Comparison of ENCODE assay signal across 13 cellular contexts in the genomic region with DNA sequence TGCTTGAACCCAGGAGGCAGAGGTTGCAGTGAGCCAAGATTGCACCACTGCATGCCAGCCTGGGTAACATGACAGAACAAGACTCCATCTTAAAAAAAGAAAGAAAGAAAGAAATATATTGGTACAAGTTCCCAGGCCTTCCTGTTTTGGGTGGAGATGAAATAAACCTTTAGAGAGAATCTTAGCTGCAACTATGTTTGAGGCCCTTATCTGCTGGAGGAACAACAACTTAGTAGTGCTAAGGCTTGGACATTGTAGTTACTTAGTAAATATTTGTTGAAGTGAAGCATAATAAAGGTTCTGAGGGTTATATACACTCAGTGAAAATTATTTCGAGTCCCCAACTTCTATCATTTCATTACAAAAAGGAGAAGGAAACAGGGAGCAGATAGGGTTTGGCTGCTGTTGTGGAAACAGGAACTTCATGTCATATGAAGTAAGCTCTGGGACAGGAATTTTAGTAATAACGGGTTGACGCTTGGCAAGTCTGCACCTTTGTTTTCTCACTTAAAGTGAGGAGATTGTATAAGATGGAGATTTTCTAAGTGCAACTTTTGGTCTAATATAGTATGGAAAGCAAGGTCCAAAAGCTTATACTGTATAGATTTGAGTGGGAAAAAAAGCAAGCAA. TPM values are rescaled to one million over a fixed set of nuclear protein-coding genes. Genes with fewer than 3 reads are reported as not detected.
A peak's percentile ranks its signal among the peaks of the same experiment; 100 is the strongest.
DNase-seq lines count a peak whose midpoint lies in the region; ATAC-seq and TF ChIP-seq lines count a peak whose summit lies in the region.
"Had no signal": no experiment of that assay in that cellular context is flagged by ENCODE, and none has a peak within 500 bp of the region (broad histone marks: within the 10 kb centered on the region; RNA-seq: fewer than 3 reads in every experiment).

No MANE protein-coding gene starts in this region.

- no peak overlapping the region for H3K56ac ChIP-seq in H9 (ENCODE audit: insufficient read length, low read depth, low read length)

- H3K79me1 ChIP-seq in H9 (ENCODE audit: insufficient read depth, low read depth, low read length, poor library complexity, severe bottlenecking), result no peaks in the 10 kb centered on the region

- H2AFZ ChIP-seq in H9 (ENCODE audit: low read length), result no peak overlapping the region

- intact Hi-C loops in Right ventricle myocardium superior (cut with DNase I), result no loop called here
- intact Hi-C loops in sciatic nerve (cut with DNase I), result no loop called here

- H3K9me3 ChIP-seq in H9 (ENCODE audit: control insufficient read depth, low read depth, low read length), result no peaks in the 10 kb centered on the region

- no peak overlapping the region for H3K4ac ChIP-seq in H9 (ENCODE audit: low read depth, low read length)

- H2AK5ac ChIP-seq in H9 (ENCODE audit: insufficient read length, low read length), result no peak overlapping the region

- H4K20me1 ChIP-seq in H9 (ENCODE audit: control insufficient read depth, insufficient read depth, insufficient read length), result no peaks in the 10 kb centered on the region

- H4K8ac ChIP-seq in H9 (replicated peaks; ENCODE audit: insufficient read length, low read depth, low read length), result no peak overlapping the region

- no peak overlapping the region for H3K4me2 ChIP-seq in H9 (ENCODE audit: insufficient read depth, insufficient read length, low read length)

- DNase-seq in GDM1 (lab: John Stamatoyannopoulos, UW) (peak; percentile 55), SKM-1 treated with dmso at 0.1 percent for 144 hours (lab: John Stamatoyannopoulos, UW; ENCODE audit: unreplicated experiment) (peak; percentile 72), Right ventricle myocardium superior (no peak), sciatic nerve (ENCODE audit: low spot score) (no peak), H9 (no peak), kidney glomerular epithelial cell (lab: John Stamatoyannopoulos, UW) (no peak), cerebellum (ENCODE audit: low spot score) (no peak)
- DNase-seq: activated CD8-positive, alpha-beta memory T cell treated with anti-CD3 and anti-CD28 coated beads, Interleukin-2, amount 50 U/mL, for 4 hours; brain microvascular endothelial cell; foreskin melanocyte; NCI-H446 had no signal

- no peak for TF ChIP-seq CTCF in H9 (conservative IDR thresholded peaks at IDR 0.05)

- no peak overlapping the region for H3K14ac ChIP-seq in H9 (ENCODE audit: insufficient read depth, low read length)

- no peaks in the 10 kb centered on the region for H3K23me2 ChIP-seq in H9 (ENCODE audit: insufficient read length, low read depth, low read length, poor library complexity, severe bottlenecking)

- no peaks in the 10 kb centered on the region for H3K4me1 ChIP-seq in H9 (ENCODE audit: insufficient read depth, low read length)

- no peak overlapping the region for H3K23ac ChIP-seq in H9 (ENCODE audit: insufficient read length, low read depth, low read length)

- no peaks in the 10 kb centered on the region for H3K9me3 Mint-ChIP-seq in H9
- H3K9me3 Mint-ChIP-seq: stimulated activated memory B cell treated with anti-CD40 and anti-IgM and Interleukin-4, amounts not matched to agents 10 μg/mL and 1 μg/mL and 100 μg/mL, for 72 hours had no signal

- H2BK120ac ChIP-seq in H9 (ENCODE audit: low read depth, low read length, poor library complexity, severe bottlenecking), result no peak overlapping the region

- H3K4me1 Mint-ChIP-seq in H9, result no peaks in the 10 kb centered on the region

- no peaks in the 10 kb centered on the region for H3K79me2 ChIP-seq in H9 (ENCODE audit: insufficient read depth, low read length)

- no peak overlapping the region for H3K9ac ChIP-seq in H9 (ENCODE audit: extremely low read depth, insufficient read length, low read length)

- no peaks in the 10 kb centered on the region for H3K27me3 ChIP-seq in H9 (ENCODE audit: insufficient read depth, low read length)
- H3K27me3 ChIP-seq: brain microvascular endothelial cell had no signal

- H3K27ac Mint-ChIP-seq in H9, result no peak overlapping the region; a peak in 1 of 7 replicates
- H3K27ac Mint-ChIP-seq: stimulated activated memory B cell treated with anti-CD40 and anti-IgM and Interleukin-4, amounts not matched to agents 10 μg/mL and 1 μg/mL and 100 μg/mL, for 72 hours had no signal

- ATAC-seq in Right ventricle myocardium superior (ENCODE audit: poor library complexity) (peak; percentile 80), sciatic nerve (peak; percentile 62), HG03442 (IDR thresholded peaks at IDR 0.05; ENCODE audit: unreplicated experiment) (no peak)
- ATAC-seq: stimulated activated memory B cell treated with anti-CD40 and anti-IgM and Interleukin-4, amounts not matched to agents 10 μg/mL and 1 μg/mL and 100 μg/mL, for 72 hours had no signal

- no CpG with 5 or more reads among the region's 3 CpGs for WGBS in H9 (ENCODE audit: extremely low coverage, insufficient read length, low lambda C conversion rate)

- no peak overlapping the region for H4K91ac ChIP-seq in H9 (ENCODE audit: insufficient read length, low read depth, low read length)

- H3K27ac ChIP-seq in H9 (ENCODE audit: insufficient read length, low read depth, low read length), result no peak overlapping the region
- H3K27ac ChIP-seq: brain microvascular endothelial cell had no signal

- no peak overlapping the region for H3T11ph ChIP-seq in H9 (ENCODE audit: low read length)

- H3K4me3 Mint-ChIP-seq in H9, result no peak overlapping the region
- H3K4me3 Mint-ChIP-seq: stimulated activated memory B cell treated with anti-CD40 and anti-IgM and Interleukin-4, amounts not matched to agents 10 μg/mL and 1 μg/mL and 100 μg/mL, for 72 hours had no signal

- H3K27me3 Mint-ChIP-seq in H9 (ENCODE audit: low read depth), result no peaks in the 10 kb centered on the region
- H3K27me3 Mint-ChIP-seq: stimulated activated memory B cell treated with anti-CD40 and anti-IgM and Interleukin-4, amounts not matched to agents 10 μg/mL and 1 μg/mL and 100 μg/mL, for 72 hours had no signal

- H3K18ac ChIP-seq in H9 (ENCODE audit: insufficient read length, low read depth, low read length), result no peak overlapping the region

- H4K5ac ChIP-seq in H9 (ENCODE audit: insufficient read length, low read depth, low read length), result no peak overlapping the region

- H3K36me3 Mint-ChIP-seq in H9 (ENCODE audit: insufficient read depth in 1 of 3, low read depth in 3 of 3), result no peaks in the 10 kb centered on the region
- H3K36me3 Mint-ChIP-seq: stimulated activated memory B cell treated with anti-CD40 and anti-IgM and Interleukin-4, amounts not matched to agents 10 μg/mL and 1 μg/mL and 100 μg/mL, for 72 hours had no signal

- no peak overlapping the region for H2BK15ac ChIP-seq in H9 (ENCODE audit: low read depth, low read length)

- no peak overlapping the region for H2BK5ac ChIP-seq in H9 (ENCODE audit: insufficient read length, low read length)

- no peak overlapping the region for H2BK12ac ChIP-seq in H9 (ENCODE audit: insufficient read length, low read depth, low read length)

- no peak overlapping the region for H2BK20ac ChIP-seq in H9 (ENCODE audit: low read depth, low read length, poor library complexity, severe bottlenecking)

RNA-seq across cellular contexts. Expression of gene AGPS, which starts 40.0 kb away (rescaled TPM):
- total RNA-seq in Right ventricle myocardium superior, result 27.7 TPM
- 44.2 TPM for total RNA-seq in sciatic nerve
- 60.1 and 60.9 TPM in 2 replicates for total RNA-seq in H9 (2021)
- total RNA-seq in cerebellum, result 48.5 TPM

Comparison
In these comparisons a context has a peak if more than half of its experiments do, and no peak if none do; other contexts are left out.
1. DNase-seq: peak in GDM1 (single experiment) and SKM-1 treated with dmso at 0.1 percent for 144 hours (single experiment); none in Right ventricle myocardium superior (single experiment), sciatic nerve (single experiment), H9 (single experiment), kidney glomerular epithelial cell (single experiment) and cerebellum (single experiment).